Comparison of ENCODE assay signal across 24 cellular contexts in genomic region chr17:21090889-21091618, GRCh38. TPM values are rescaled to one million over a fixed set of nuclear protein-coding genes. Genes with fewer than 3 reads are reported as not detected.
DNase-seq lines count a peak whose midpoint lies in the region; ATAC-seq and TF ChIP-seq lines count a peak whose summit lies in the region.
"Had no signal": no experiment of that assay in that cellular context is flagged by ENCODE, and none has a peak within 500 bp of the region (broad histone marks: within the 10 kb centered on the region; RNA-seq: fewer than 3 reads in every experiment).

No MANE protein-coding gene starts in this region.

- H3K4me3 ChIP-seq in Panc1 (ENCODE audit: low read depth in 2 of 2, low read length in 2 of 2) (no peak overlapping the region), osteoblast (ENCODE audit: insufficient read depth, low read length) (no peak overlapping the region)
- no peak overlapping the region for H3K4me3 ChIP-seq in CD8-positive, alpha-beta T cell (ENCODE audit: low read depth, low read length)
- H3K4me3 ChIP-seq: GM12878, lung, pancreas, sigmoid colon had no signal

- H3K9me3 ChIP-seq in Panc1 (ENCODE audit: control insufficient read depth, insufficient read depth, low read depth, low read length) (no peaks in the 10 kb centered on the region), osteoblast (ENCODE audit: low read depth, low read length) (no peaks in the 10 kb centered on the region)
- H3K9me3 ChIP-seq in CD8-positive, alpha-beta T cell (ENCODE audit: low read length), result no peaks in the 10 kb centered on the region
- H3K9me3 ChIP-seq: pancreas, sigmoid colon had no signal

- H3K27me3 ChIP-seq in Panc1 (ENCODE audit: control insufficient read depth, insufficient read depth, low read length) (no peaks in the 10 kb centered on the region), osteoblast (ENCODE audit: insufficient read depth, low read length) (no peaks in the 10 kb centered on the region)
- no peaks in the 10 kb centered on the region for H3K27me3 ChIP-seq in CD8-positive, alpha-beta T cell (ENCODE audit: insufficient read depth, low read length)
- H3K27me3 ChIP-seq: pancreas, sigmoid colon had no signal

- in situ Hi-C loops in Panc1 (cut with HindIII; ENCODE audit: low pct_unique_long_range_greater_than_20kb, low sequenced_read_pairs), result no loop called here

- H3K4me2 ChIP-seq in osteoblast (ENCODE audit: insufficient read depth, low read length), result no peak overlapping the region

- TF ChIP-seq CTCF in Panc1 (IDR thresholded peaks at IDR 0.05) (peak; percentile 16; the same call in 1 of the 2 replicates), osteoblast (IDR thresholded peaks at IDR 0.05; ENCODE audit: extremely low read depth, low read depth, low read length) (no peak)
- TF ChIP-seq CTCF in activated CD8-positive, alpha-beta T cell treated with anti-CD3 and anti-CD28 coated beads for 36 hours (IDR thresholded peaks at IDR 0.05), result no peak
- no peak for TF ChIP-seq CTCF in CD8-positive, alpha-beta T cell (IDR thresholded peaks at IDR 0.05)

- no peaks in the 10 kb centered on the region for H4K20me1 ChIP-seq in osteoblast (ENCODE audit: insufficient read depth, low read length)

- no peaks in the 10 kb centered on the region for H3K4me1 Mint-ChIP-seq in activated CD8-positive, alpha-beta T cell treated with anti-CD3 and anti-CD28 coated beads for 36 hours (ENCODE audit: low read depth)
- H3K4me1 Mint-ChIP-seq in CD8-positive, alpha-beta T cell (ENCODE audit: low read depth), result no peaks in the 10 kb centered on the region
- H3K4me1 Mint-ChIP-seq: activated CD4-positive, alpha-beta T cell treated with anti-CD3 and anti-CD28 coated beads, Interleukin-2, amount 10 ng/mL, durations not matched to agents 24 days and 14 days; naive thymus-derived CD4-positive, alpha-beta T cell had no signal

- no peak overlapping the region for H3K4me3 Mint-ChIP-seq in activated CD8-positive, alpha-beta T cell treated with anti-CD3 and anti-CD28 coated beads for 36 hours
- H3K4me3 Mint-ChIP-seq in CD8-positive, alpha-beta T cell, result no peak overlapping the region
- H3K4me3 Mint-ChIP-seq: activated CD4-positive, alpha-beta T cell treated with anti-CD3 and anti-CD28 coated beads, Interleukin-2, amount 10 ng/mL, durations not matched to agents 24 days and 14 days; activated naive CD8-positive, alpha-beta T cell treated with anti-CD3 and anti-CD28 coated beads, Interleukin-2, amount 50 U/mL, for 24 hours; naive thymus-derived CD4-positive, alpha-beta T cell had no signal

- H3K27ac ChIP-seq in Panc1 (ENCODE audit: low read length), result no peak overlapping the region
- H3K27ac ChIP-seq in osteoblast (ENCODE audit: low read depth, low read length), result no peak overlapping the region
- no peak overlapping the region for H3K27ac ChIP-seq in CD8-positive, alpha-beta T cell (ENCODE audit: low read depth, low read length)
- H3K27ac ChIP-seq: 22Rv1, pancreas, sigmoid colon had no signal

- CTCF ChIA-PET in Panc1 (lab: Charles Lee), result no interaction called here
- CTCF ChIA-PET in activated CD8-positive, alpha-beta T cell treated with anti-CD3 and anti-CD28 coated beads for 36 hours (lab: Charles Lee), result interaction anchor here (0.8 to 1.8 kb wide), 2 partner anchors 9 to 20 kb away, joined by 3 read pairs; no protein-coding TSS in a partner anchor
- CTCF ChIA-PET in CD8-positive, alpha-beta T cell (lab: Charles Lee), result interaction anchor here (0.7 to 1.8 kb wide), 3 partner anchors 27 to 421 kb away, joined by 3 to 6 read pairs (median 3); no protein-coding TSS in a partner anchor

- no TSS peak for BruUV-seq in Panc1 (replicated peaks; lab: Mats Ljungman, UMichigan)

- H3K36me3 ChIP-seq in Panc1 (ENCODE audit: control insufficient read depth, insufficient read depth, low read length) (no peaks in the 10 kb centered on the region), osteoblast (ENCODE audit: insufficient read depth, low read length) (no peaks in the 10 kb centered on the region)
- no peaks in the 10 kb centered on the region for H3K36me3 ChIP-seq in CD8-positive, alpha-beta T cell (ENCODE audit: insufficient read depth, low read length)
- H3K36me3 ChIP-seq: pancreas, sigmoid colon had no signal

- POLR2A ChIA-PET in Panc1 (lab: Charles Lee), result no interaction called here
- POLR2A ChIA-PET in activated CD8-positive, alpha-beta T cell treated with anti-CD3 and anti-CD28 coated beads for 36 hours (lab: Charles Lee), result no interaction called here
- POLR2A ChIA-PET in CD8-positive, alpha-beta T cell (lab: Charles Lee), result no interaction called here

- H3K27ac Mint-ChIP-seq in activated CD8-positive, alpha-beta T cell treated with anti-CD3 and anti-CD28 coated beads for 36 hours, result no peak overlapping the region
- H3K27ac Mint-ChIP-seq in CD8-positive, alpha-beta T cell, result no peak overlapping the region
- H3K27ac Mint-ChIP-seq: activated CD4-positive, alpha-beta T cell treated with anti-CD3 and anti-CD28 coated beads, Interleukin-2, amount 10 ng/mL, durations not matched to agents 24 days and 14 days; activated naive CD8-positive, alpha-beta T cell treated with anti-CD3 and anti-CD28 coated beads, Interleukin-2, amount 50 U/mL, for 24 hours; naive thymus-derived CD4-positive, alpha-beta T cell had no signal

- no peak for ATAC-seq in Panc1
- ATAC-seq in activated CD8-positive, alpha-beta T cell treated with anti-CD3 and anti-CD28 coated beads for 36 hours, result no peak
- ATAC-seq in CD8-positive, alpha-beta T cell, result no peak
- ATAC-seq: activated naive CD8-positive, alpha-beta T cell treated with anti-CD3 and anti-CD28 coated beads, Interleukin-2, amount 50 U/mL, for 24 hours; naive thymus-derived CD4-positive, alpha-beta T cell; pancreas had no signal

- peaks cover 2% of the 10 kb centered on the region for H3K27me3 Mint-ChIP-seq in activated CD8-positive, alpha-beta T cell treated with anti-CD3 and anti-CD28 coated beads for 36 hours
- H3K27me3 Mint-ChIP-seq in CD8-positive, alpha-beta T cell (ENCODE audit: low read depth), result peaks cover 2% of the 10 kb centered on the region

- no peaks in the 10 kb centered on the region for H3K36me3 Mint-ChIP-seq in activated CD8-positive, alpha-beta T cell treated with anti-CD3 and anti-CD28 coated beads for 36 hours (ENCODE audit: low read depth)
- H3K36me3 Mint-ChIP-seq in CD8-positive, alpha-beta T cell, result no peaks in the 10 kb centered on the region
- H3K36me3 Mint-ChIP-seq: naive thymus-derived CD4-positive, alpha-beta T cell had no signal

- intact Hi-C loops in Panc1 (cut with micrococcal nuclease; ENCODE audit: unreplicated experiment), result no loop called here
- intact Hi-C loops in activated CD8-positive, alpha-beta T cell treated with anti-CD3 and anti-CD28 coated beads for 36 hours (cut with micrococcal nuclease), result no loop called here
- intact Hi-C loops in CD8-positive, alpha-beta T cell (cut with DNase I, micrococcal nuclease), result no loop called here

- no peak overlapping the region for H2AFZ ChIP-seq in osteoblast (ENCODE audit: low read length)

- no peaks in the 10 kb centered on the region for H3K4me1 ChIP-seq in Panc1 (ENCODE audit: control insufficient read depth, insufficient read depth, low read length)
- no peaks in the 10 kb centered on the region for H3K4me1 ChIP-seq in osteoblast (ENCODE audit: insufficient read depth, low read length)
- H3K4me1 ChIP-seq in CD8-positive, alpha-beta T cell (ENCODE audit: insufficient read depth, low read length), result no peaks in the 10 kb centered on the region
- H3K4me1 ChIP-seq: pancreas, sigmoid colon had no signal

- peak; percentile 4 for DNase-seq in DMS53 (lab: John Stamatoyannopoulos, UW)
- DNase-seq in DMS53 treated with DMSO at 0.1 percent for 48 hours (lab: John Stamatoyannopoulos, UW; ENCODE audit: unreplicated experiment), result no peak
- DNase-seq in Panc1 (ENCODE audit: low read depth, low spot score), result no peak
- DNase-seq in fibroblast of peridontal ligament (ENCODE audit: extremely low read depth), result peak; percentile 12
- DNase-seq in osteoblast (ENCODE audit: insufficient read length, low spot score, missing footprints), result peak; percentile 68
- DNase-seq in activated CD8-positive, alpha-beta T cell treated with anti-CD3 and anti-CD28 coated beads for 36 hours, result no peak
- no peak for DNase-seq in CD8-positive, alpha-beta T cell
- no peak for DNase-seq in nucleus accumbens (lab: John Stamatoyannopoulos, UW)
- DNase-seq: activated CD4-positive, alpha-beta T cell treated with anti-CD3 and anti-CD28 coated beads, Interleukin-2, amount 10 ng/mL, durations not matched to agents 24 days and 14 days; activated CD8-positive, alpha-beta memory T cell treated with anti-CD3 and anti-CD28 coated beads, Interleukin-2, amount 50 U/mL, for 4 hours; activated naive CD8-positive, alpha-beta T cell treated with anti-CD3 and anti-CD28 coated beads, Interleukin-2, amount 50 U/mL, for 24 hours; cortex of kidney; KG1; kidney; naive thymus-derived CD4-positive, alpha-beta T cell; NCI-H1092 treated with DMSO at 0.1 percent for 48 hours; NCI-H2029; NCI-H345; pancreas; sigmoid colon; SW 1271 had no signal

- no peaks in the 10 kb centered on the region for H3K79me2 ChIP-seq in osteoblast (ENCODE audit: insufficient read depth, low read length)

- H3K9me3 Mint-ChIP-seq in activated CD8-positive, alpha-beta T cell treated with anti-CD3 and anti-CD28 coated beads for 36 hours, result no peaks in the 10 kb centered on the region
- no peaks in the 10 kb centered on the region for H3K9me3 Mint-ChIP-seq in CD8-positive, alpha-beta T cell
- H3K9me3 Mint-ChIP-seq: activated CD4-positive, alpha-beta T cell treated with anti-CD3 and anti-CD28 coated beads, Interleukin-2, amount 10 ng/mL, durations not matched to agents 24 days and 14 days; activated naive CD8-positive, alpha-beta T cell treated with anti-CD3 and anti-CD28 coated beads, Interleukin-2, amount 50 U/mL, for 24 hours; naive thymus-derived CD4-positive, alpha-beta T cell had no signal

RNA-seq across cellular contexts. Expression of gene DHRS7B, which starts 35.7 kb away (rescaled TPM):
- total RNA-seq in Panc1 (2021; ENCODE audit: unreplicated experiment) (9.4 TPM), osteoblast (15.2 and 19.4 TPM in 2 replicates)
- polyA plus RNA-seq in Panc1 (2012; ENCODE audit: insufficient read length), result 14.7 TPM
- 10 to 100 TPM; 13.5 to 15.3 TPM for total RNA-seq in activated CD8-positive, alpha-beta T cell treated with anti-CD3 and anti-CD28 coated beads for 36 hours
- 1 to 10 TPM; 6.5 to 8.2 TPM for total RNA-seq in CD8-positive, alpha-beta T cell

RNA-seq across cellular contexts. Expression of gene USP22, which starts 48.2 kb away (rescaled TPM):
- total RNA-seq in Panc1 (2021; ENCODE audit: unreplicated experiment), result 224 TPM
- 175 TPM for polyA plus RNA-seq in Panc1 (2012; ENCODE audit: insufficient read length)
- 271 and 293 TPM in 2 replicates for total RNA-seq in osteoblast
- total RNA-seq in activated CD8-positive, alpha-beta T cell treated with anti-CD3 and anti-CD28 coated beads for 36 hours, result 100 to 1,000 TPM; 149 to 153 TPM
- 100 to 1,000 TPM; 177 to 190 TPM for total RNA-seq in CD8-positive, alpha-beta T cell

Comparison
In these comparisons a context has a peak if more than half of its experiments do, and no peak if none do; other contexts are left out.
1. DNase-seq: peak in DMS53 (single experiment), fibroblast of peridontal ligament (single experiment) and osteoblast (single experiment); none in DMS53 treated with DMSO at 0.1 percent for 48 hours (single experiment), Panc1 (single experiment), activated CD8-positive, alpha-beta T cell treated with anti-CD3 and anti-CD28 coated beads for 36 hours (single experiment), CD8-positive, alpha-beta T cell (0 of 7) and nucleus accumbens (0 of 56).